In the genomic region with DNA sequence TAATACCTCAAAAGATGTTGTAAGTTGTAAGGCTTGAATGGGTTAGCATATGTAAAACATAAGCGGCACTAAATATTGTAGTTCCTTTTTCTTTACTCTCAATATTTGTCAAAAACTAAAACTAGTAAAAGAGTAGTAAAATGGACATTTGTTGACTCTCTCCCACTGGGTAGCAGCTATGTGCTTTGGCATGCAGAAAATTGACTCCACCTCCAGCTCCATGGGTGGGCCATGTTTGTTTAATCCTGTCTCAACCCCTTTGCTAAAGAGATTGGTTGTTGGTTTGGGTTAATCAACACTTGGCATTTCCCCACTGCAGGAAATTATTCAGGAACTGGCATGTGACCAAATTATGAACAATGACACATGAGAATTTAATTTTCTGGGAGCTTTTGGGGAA, we compare ENCODE assay signal across 14 cellular contexts.
DNase-seq lines count a peak whose midpoint lies in the region; ATAC-seq lines count a peak whose summit lies in the region.
"Had no signal": no experiment of that assay in that cellular context is flagged by ENCODE, and none has a peak within 500 bp of the region (broad histone marks: within the 10 kb centered on the region; RNA-seq: fewer than 3 reads in every experiment).

No MANE protein-coding gene starts in this region.

- no peak overlapping the region for H3K27ac ChIP-seq in right cardiac atrium (ENCODE audit: low read length)
- H3K27ac ChIP-seq in SJSA1 = peak overlapping the region; percentile 19
- no peak overlapping the region for H3K27ac ChIP-seq in aorta (ENCODE audit: low read depth in 1 of 2, low read length in 2 of 2)
- H3K27ac ChIP-seq: left ventricle myocardium inferior, vagina had no signal

- H3K4me3 Mint-ChIP-seq in effector memory CD8-positive, alpha-beta T cell = no peak overlapping the region

- no peaks in the 10 kb centered on the region for H3K9me3 ChIP-seq in right cardiac atrium (ENCODE audit: control insufficient read depth, low read length)
- H3K9me3 ChIP-seq in SJSA1 (replicated peaks) = no peaks in the 10 kb centered on the region
- H3K9me3 ChIP-seq in aorta (ENCODE audit: control insufficient read depth, low read length) = no peaks in the 10 kb centered on the region
- H3K9me3 ChIP-seq: left ventricle myocardium inferior, vagina had no signal

- WGBS in right cardiac atrium = 84% methylated on average over 1 of the region's 1 CpG
- WGBS in aorta, 2 donors = 94 to 98% methylated on average over 1 of the region's 1 CpG

- no peaks in the 10 kb centered on the region for H3K27me3 ChIP-seq in right cardiac atrium (ENCODE audit: control insufficient read depth, insufficient read depth)
- no peaks in the 10 kb centered on the region for H3K27me3 ChIP-seq in SJSA1 (replicated peaks)
- H3K27me3 ChIP-seq in aorta (ENCODE audit: control insufficient read depth in 1 of 2, insufficient read depth in 2 of 2, low read length in 1 of 2) = no peaks in the 10 kb centered on the region
- H3K27me3 ChIP-seq: vagina had no signal

- ATAC-seq in right cardiac atrium = peak; percentile 24 to 68
- no peak for ATAC-seq in Right ventricle myocardium superior (ENCODE audit: poor library complexity)
- peak; percentile 59 for ATAC-seq in aorta (ENCODE audit: low FRiP score)
- no peak for ATAC-seq in GM21619 (IDR thresholded peaks at IDR 0.05; ENCODE audit: unreplicated experiment)
- ATAC-seq in effector memory CD8-positive, alpha-beta T cell (replicated peaks) = no peak

- H3K4me1 Mint-ChIP-seq in effector memory CD8-positive, alpha-beta T cell (ENCODE audit: low read depth in 2 of 2) = no peaks in the 10 kb centered on the region

- H3K4me3 ChIP-seq in right cardiac atrium (ENCODE audit: low read length) = no peak overlapping the region
- H3K4me3 ChIP-seq in SJSA1 = no peak overlapping the region
- H3K4me3 ChIP-seq in aorta (ENCODE audit: low read length in 2 of 2) = no peak overlapping the region
- H3K4me3 ChIP-seq: left ventricle myocardium inferior, vagina had no signal

- no peak for DNase-seq in right cardiac atrium
- no peak for DNase-seq in Right ventricle myocardium superior
- DNase-seq in SJSA1 (ENCODE audit: low read depth in 1 of 2, low spot score in 2 of 2) = peak; percentile 78 to 81
- peak; percentile 51 for DNase-seq in fibroblast of peridontal ligament (ENCODE audit: extremely low read depth)
- no peak for DNase-seq in aorta
- no peak for DNase-seq in stimulated activated CD4-positive, alpha-beta T cell treated with anti-CD3 and anti-CD28 coated beads, Interleukin-1b, Interleukin-23, amount 100 ng/mL, for 48 hours
- DNase-seq in effector memory CD8-positive, alpha-beta T cell = no peak
- DNase-seq: activated naive CD4-positive, alpha-beta T cell treated with Interleukin-2 at 50 U/mL for 16 hours; foreskin melanocyte; left ventricle myocardium inferior; stimulated activated CD4-positive, alpha-beta T cell treated with anti-CD3 and anti-CD28 coated beads, Interleukin-12 subunit alpha, Interleukin-12 subunit beta, amount 100 ng/mL, for 4 hours; T-helper 9 cell had no signal

- H3K27ac Mint-ChIP-seq in effector memory CD8-positive, alpha-beta T cell = no peak overlapping the region

- no peaks in the 10 kb centered on the region for H3K27me3 Mint-ChIP-seq in effector memory CD8-positive, alpha-beta T cell

- H3K4me1 ChIP-seq in right cardiac atrium (ENCODE audit: control insufficient read depth, insufficient read depth, low read length) (no peaks in the 10 kb centered on the region), SJSA1 (replicated peaks) (peaks cover 18% of the 10 kb centered on the region), aorta (ENCODE audit: control insufficient read depth in 1 of 2, insufficient read depth in 2 of 2, low read length in 2 of 2) (no peaks in the 10 kb centered on the region)
- H3K4me1 ChIP-seq: left ventricle myocardium inferior, vagina had no signal

- H3K9me3 Mint-ChIP-seq in effector memory CD8-positive, alpha-beta T cell = peaks cover 0 to under 1% of the 10 kb centered on the region in 2 donors

- intact Hi-C loops in right cardiac atrium (cut with DNase I) (no loop called here), Right ventricle myocardium superior (cut with DNase I) (no loop called here), aorta (cut with DNase I) (no loop called here)

- no peaks in the 10 kb centered on the region for H3K36me3 Mint-ChIP-seq in effector memory CD8-positive, alpha-beta T cell (ENCODE audit: insufficient read depth)

- H3K36me3 ChIP-seq in SJSA1 (no peaks in the 10 kb centered on the region), aorta (ENCODE audit: control insufficient read depth in 1 of 2, insufficient read depth in 2 of 2, low read length in 1 of 2) (no peaks in the 10 kb centered on the region)
- H3K36me3 ChIP-seq: left ventricle myocardium inferior, vagina had no signal

Comparison
In these comparisons a context has a peak if more than half of its experiments do, and no peak if none do; other contexts are left out.
1. ATAC-seq: peak in right cardiac atrium (2 of 2) and aorta (single experiment); none in Right ventricle myocardium superior (single experiment), GM21619 (single experiment) and effector memory CD8-positive, alpha-beta T cell (single experiment).
2. DNase-seq: peak in SJSA1 (2 of 2) and fibroblast of peridontal ligament (single experiment); none in right cardiac atrium (0 of 3), Right ventricle myocardium superior (single experiment), aorta (0 of 2), stimulated activated CD4-positive, alpha-beta T cell treated with anti-CD3 and anti-CD28 coated beads, Interleukin-1b, Interleukin-23, amount 100 ng/mL, for 48 hours (single experiment) and effector memory CD8-positive, alpha-beta T cell (0 of 3).